Comparison of ENCODE assay signal across 29 cellular contexts in genomic region chr10:44312401-44312800, GRCh38.
DNase-seq lines count a peak whose midpoint lies in the region; ATAC-seq, FAIRE-seq and TF ChIP-seq lines count a peak whose summit lies in the region.
"Had no signal": no experiment of that assay in that cellular context is flagged by ENCODE, and none has a peak within 500 bp of the region (broad histone marks: within the 10 kb centered on the region; RNA-seq: fewer than 3 reads in every experiment).

No MANE protein-coding gene starts in this region.

- peak overlapping the region; percentile 74 for H3K4me2 ChIP-seq in OCI-LY3 (ENCODE audit: low read length)
- H3K4me2 ChIP-seq: smooth muscle cell had no signal

- H3K36me3 ChIP-seq in OCI-LY3 (replicated peaks; ENCODE audit: low read depth, low read length) (no peaks in the 10 kb centered on the region), small intestine (ENCODE audit: control insufficient read depth in 2 of 2, insufficient read depth in 2 of 2, low read length in 2 of 2) (no peaks in the 10 kb centered on the region)
- H3K36me3 ChIP-seq: ovary, WERI-Rb-1 had no signal

- H3K27ac Mint-ChIP-seq in stimulated activated memory B cell treated with anti-CD40 and anti-IgM and Interleukin-4, amounts not matched to agents 10 μg/mL and 1 μg/mL and 100 μg/mL, for 72 hours = no peak overlapping the region
- H3K27ac Mint-ChIP-seq: activated naive CD8-positive, alpha-beta T cell treated with anti-CD3 and anti-CD28 coated beads, Interleukin-2, amount 50 U/mL, for 24 hours; activated T-cell treated with anti-CD3 and anti-CD28 coated beads, Interleukin-2, amount 50 U/mL, for 72 hours; B cell; stimulated activated naive CD8-positive, alpha-beta T cell treated with anti-CD3 and anti-CD28 coated beads, Interleukin-15, amount 100 ng/mL, for 72 hours had no signal

- H3K4me1 ChIP-seq in OCI-LY3 (ENCODE audit: low read length) (peaks cover 49% of the 10 kb centered on the region), small intestine (ENCODE audit: control insufficient read depth in 2 of 2, insufficient read depth in 1 of 2, low read depth in 1 of 2, low read length in 1 of 2) (no peaks in the 10 kb centered on the region)

- H3K27me3 Mint-ChIP-seq in stimulated activated memory B cell treated with anti-CD40 and anti-IgM and Interleukin-4, amounts not matched to agents 10 μg/mL and 1 μg/mL and 100 μg/mL, for 72 hours = peaks cover 27% of the 10 kb centered on the region

- ATAC-seq in GM21717 (IDR thresholded peaks at IDR 0.05; ENCODE audit: unreplicated experiment) = peak; percentile 39
- ATAC-seq in stimulated activated memory B cell treated with anti-CD40 and anti-IgM and Interleukin-4, amounts not matched to agents 10 μg/mL and 1 μg/mL and 100 μg/mL, for 72 hours = peak; percentile 38
- no peak for ATAC-seq in GM19395 (IDR thresholded peaks at IDR 0.05; ENCODE audit: unreplicated experiment)
- ATAC-seq: activated naive CD8-positive, alpha-beta T cell treated with anti-CD3 and anti-CD28 coated beads, Interleukin-2, amount 50 U/mL, for 24 hours; activated T-cell treated with anti-CD3 and anti-CD28 coated beads, Interleukin-2, amount 50 U/mL, for 72 hours; effector memory CD8-positive, alpha-beta T cell; K562; stimulated activated naive CD8-positive, alpha-beta T cell treated with anti-CD3 and anti-CD28 coated beads, Interleukin-15, amount 100 ng/mL, for 72 hours had no signal

- no peaks in the 10 kb centered on the region for H4K20me1 ChIP-seq in OCI-LY3 (ENCODE audit: insufficient read depth, low read length)

- no peak for FAIRE-seq in small intestine (lab: Jason Lieb, UNC)
- FAIRE-seq: HTR-8/SVneo, K562 had no signal

- H3K4me1 Mint-ChIP-seq in stimulated activated memory B cell treated with anti-CD40 and anti-IgM and Interleukin-4, amounts not matched to agents 10 μg/mL and 1 μg/mL and 100 μg/mL, for 72 hours = peaks cover 7% of the 10 kb centered on the region

- H3K9me3 ChIP-seq in OCI-LY3 (ENCODE audit: insufficient read depth, low read length) (no peaks in the 10 kb centered on the region), small intestine (ENCODE audit: control insufficient read depth, low read depth) (no peaks in the 10 kb centered on the region)
- H3K9me3 ChIP-seq: ovary had no signal

- no peaks in the 10 kb centered on the region for H3K27me3 ChIP-seq in OCI-LY3 (ENCODE audit: low read depth, low read length)
- no peaks in the 10 kb centered on the region for H3K27me3 ChIP-seq in small intestine (ENCODE audit: control insufficient read depth in 2 of 2, insufficient read depth in 2 of 2, low read length in 2 of 2)
- H3K27me3 ChIP-seq: ovary had no signal

- no peaks in the 10 kb centered on the region for H3K36me3 Mint-ChIP-seq in stimulated activated memory B cell treated with anti-CD40 and anti-IgM and Interleukin-4, amounts not matched to agents 10 μg/mL and 1 μg/mL and 100 μg/mL, for 72 hours

- 67 to 76% (median 71%) methylated on average over 3 of the region's 3 CpGs for WGBS in small intestine, 3 donors

- H3K9ac ChIP-seq in OCI-LY3 (ENCODE audit: low read length) = no peak overlapping the region

- no peaks in the 10 kb centered on the region for H3K79me2 ChIP-seq in OCI-LY3 (ENCODE audit: low read length)

- H3K4me3 ChIP-seq in OCI-LY3 (ENCODE audit: low read length) (peak overlapping the region; percentile 28; the same call in 1 of the 2 replicates), small intestine (ENCODE audit: low read depth in 1 of 2, low read length in 2 of 2) (no peak overlapping the region)
- H3K4me3 ChIP-seq: coronary artery, K562, ovary, smooth muscle cell had no signal

- TF ChIP-seq CTCF in GM10266 (IDR thresholded peaks at IDR 0.05; ENCODE audit: control insufficient read depth, insufficient read depth, low read depth, missing control alignments) = no peak
- TF ChIP-seq CTCF in OCI-LY3 (IDR thresholded peaks at IDR 0.05; ENCODE audit: low read depth, low read length) = no peak

- no peak overlapping the region for H2AFZ ChIP-seq in OCI-LY3 (ENCODE audit: low read depth, low read length)

- peak; percentile 45 for DNase-seq in GM10266 (ENCODE audit: extremely low spot score)
- no peak for DNase-seq in pons (ENCODE audit: low spot score)
- DNase-seq in small intestine = no peak
- DNase-seq: ACHN; activated CD4-positive, alpha-beta T cell treated with anti-CD3 and anti-CD28 coated beads for 48 hours; activated naive CD8-positive, alpha-beta T cell treated with anti-CD3 and anti-CD28 coated beads, Interleukin-2, amount 50 U/mL, for 24 hours; activated T-cell treated with anti-CD3 and anti-CD28 coated beads, Interleukin-2, amount 50 U/mL, for 72 hours; DMS 273 treated with DMSO at 0.1 percent for 48 hours; effector memory CD8-positive, alpha-beta T cell; H7; hippocampal formation; NCI-H1092; NCI-H1694; NCI-H446; NCI-H774; ovary; SIG-M5; stimulated activated CD4-positive, alpha-beta T cell treated with anti-CD3 and anti-CD28 coated beads, Interleukin-2, amount 100 ng/mL, for 24 hours; stimulated activated naive CD8-positive, alpha-beta T cell treated with anti-CD3 and anti-CD28 coated beads, Interleukin-15, amount 100 ng/mL, for 72 hours; WERI-Rb-1 had no signal

- H3K27ac ChIP-seq in OCI-LY3 (ENCODE audit: low read length) = 0 out of 2 replicates have a peak overlapping the region, but pooled peaks have one; percentile 16
- no peak overlapping the region for H3K27ac ChIP-seq in small intestine (ENCODE audit: low read depth in 1 of 2, low read length in 1 of 2)
- H3K27ac ChIP-seq: coronary artery, ovary, WERI-Rb-1 had no signal

- no peak overlapping the region for H3K4me3 Mint-ChIP-seq in stimulated activated memory B cell treated with anti-CD40 and anti-IgM and Interleukin-4, amounts not matched to agents 10 μg/mL and 1 μg/mL and 100 μg/mL, for 72 hours
- H3K4me3 Mint-ChIP-seq: activated naive CD8-positive, alpha-beta T cell treated with anti-CD3 and anti-CD28 coated beads, Interleukin-2, amount 50 U/mL, for 24 hours; activated T-cell treated with anti-CD3 and anti-CD28 coated beads, Interleukin-2, amount 50 U/mL, for 72 hours; B cell; stimulated activated naive CD8-positive, alpha-beta T cell treated with anti-CD3 and anti-CD28 coated beads, Interleukin-15, amount 100 ng/mL, for 72 hours had no signal

- H3K9me3 Mint-ChIP-seq in stimulated activated memory B cell treated with anti-CD40 and anti-IgM and Interleukin-4, amounts not matched to agents 10 μg/mL and 1 μg/mL and 100 μg/mL, for 72 hours = peaks cover 3% of the 10 kb centered on the region
- H3K9me3 Mint-ChIP-seq: stimulated activated naive CD8-positive, alpha-beta T cell treated with anti-CD3 and anti-CD28 coated beads, Interleukin-15, amount 100 ng/mL, for 72 hours had no signal
